3 cellular contexts compared by ENCODE assay signal in the genomic region with DNA sequence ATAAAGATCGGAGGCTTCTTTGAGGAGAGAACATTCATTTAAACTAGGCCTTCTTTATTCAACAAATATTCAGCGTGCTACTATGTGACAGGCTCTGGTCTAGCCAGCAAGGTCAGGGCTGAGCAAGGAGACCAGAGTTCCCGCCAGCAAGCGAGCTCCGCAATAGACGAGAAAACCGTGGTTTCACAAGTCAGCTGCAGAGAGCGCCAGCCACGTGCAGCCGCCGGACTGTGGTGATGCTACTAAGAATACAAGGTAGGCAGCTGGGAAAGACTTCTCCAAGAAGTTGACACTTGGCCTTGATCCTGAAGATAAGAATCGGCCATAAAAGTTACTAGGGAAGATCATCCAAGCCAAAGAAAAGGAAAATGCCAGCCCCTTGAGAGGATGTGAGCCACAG.
"Had no signal": no experiment of that assay in that cellular context is flagged by ENCODE, and none has a peak within 500 bp of the region (broad histone marks: within the 10 kb centered on the region; RNA-seq: fewer than 3 reads in every experiment).

No MANE protein-coding gene starts in this region.

- DNase-seq: GDM1, GF-D8 had no signal

- ATAC-seq: GM12878 had no signal

- H3K4me3 ChIP-seq: GM12878 had no signal
